8 cellular contexts compared by ENCODE assay signal in the genomic region with DNA sequence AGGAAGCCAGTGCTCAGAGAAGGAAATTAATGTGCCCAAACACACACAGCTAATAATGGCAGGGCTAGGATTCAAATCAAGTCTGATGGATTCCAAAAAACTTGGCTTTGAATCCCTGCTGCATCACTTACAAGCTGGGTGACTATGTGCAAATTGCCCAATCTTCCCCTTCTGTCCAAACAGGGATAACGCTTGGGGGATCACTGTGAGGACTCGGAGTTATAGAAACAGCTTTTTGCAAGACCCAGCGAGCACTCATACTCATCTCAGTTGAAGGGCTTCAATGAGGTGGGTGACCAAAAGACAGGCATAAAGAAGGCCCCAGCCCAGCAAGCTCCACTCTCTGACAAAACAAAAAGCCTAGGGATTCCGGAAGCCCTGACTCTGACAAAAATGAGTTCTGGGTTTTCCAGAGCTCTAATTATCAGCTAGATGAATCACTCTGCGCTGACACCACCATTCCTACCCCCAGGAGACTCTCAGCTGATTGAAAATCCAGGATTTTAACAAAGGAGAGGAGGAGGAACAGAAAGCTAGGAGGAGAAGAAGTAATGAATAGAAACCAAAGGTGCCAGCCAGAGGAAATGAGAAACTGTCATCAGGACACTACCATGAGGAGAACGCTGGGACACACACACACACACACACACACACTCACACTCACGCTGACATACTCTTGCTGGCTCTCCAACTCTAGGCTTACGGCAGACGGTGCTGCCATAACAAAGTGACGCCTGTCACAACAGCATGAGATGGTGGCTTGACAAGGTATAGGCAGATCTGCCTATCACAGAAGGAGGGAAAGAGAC.
DNase-seq lines count a peak whose midpoint lies in the region; ATAC-seq, FAIRE-seq and TF ChIP-seq lines count a peak whose summit lies in the region.

No MANE protein-coding gene starts in this region.

- no peak overlapping the region for H2AFZ ChIP-seq in neuron (ENCODE audit: low read depth, low read length)

- DNase-seq in SKM-1 (lab: John Stamatoyannopoulos, UW; ENCODE audit: unreplicated experiment): peak; percentile 9
- DNase-seq in SKM-1 treated with dmso at 0.1 percent for 144 hours (lab: John Stamatoyannopoulos, UW; ENCODE audit: unreplicated experiment): no peak
- no peak for DNase-seq in epithelial cell of prostate (ENCODE audit: low read depth, low spot score)
- DNase-seq in HTR-8/SVneo (ENCODE audit: insufficient read length, low spot score): no peak

- H3K36me3 ChIP-seq in neuron (ENCODE audit: insufficient read depth, low read length): peaks cover 18% of the 10 kb centered on the region

- peaks cover 28% of the 10 kb centered on the region for H3K4me1 ChIP-seq in neuron (ENCODE audit: insufficient read depth, low read length)

- no peak for FAIRE-seq in HTR-8/SVneo (lab: Jason Lieb, UNC)

- H3K4me3 ChIP-seq in neuron (ENCODE audit: low read length): peak overlapping the region; percentile 67

- H3K9me3 ChIP-seq in neuron (ENCODE audit: low read length): no peaks in the 10 kb centered on the region

- H3K27ac ChIP-seq in epithelial cell of prostate: peak overlapping the region; percentile 100

- H3K27me3 ChIP-seq in neuron (ENCODE audit: insufficient read depth, low read length): no peaks in the 10 kb centered on the region

- ATAC-seq in SK-N-SH treated with all-trans-retinoic acid at 6 μM for 48 hours: no peak
- ATAC-seq in HG03342 (IDR thresholded peaks at IDR 0.05; ENCODE audit: unreplicated experiment): no peak
- no peak for ATAC-seq in GM21529 (IDR thresholded peaks at IDR 0.05; ENCODE audit: unreplicated experiment)

TF ChIP-seq in SK-N-SH treated with all-trans-retinoic acid at 6 μM for 48 hours, 23 proteins besides CTCF, POLR2A, EP300 and RAD21:
- TF ChIP-seq ZFP3 (CRISPR knock-in tag; IDR thresholded peaks at IDR 0.05): 0 out of 2 replicates have a peak, but pooled peaks have one; percentile 29
- TF ChIP-seq CSDC2 (CRISPR knock-in tag; IDR thresholded peaks at IDR 0.05): no peak
